ENCODE assay signal across 11 cellular contexts in genomic region chr11:111634981-111635705, GRCh38. TPM values are rescaled to one million over a fixed set of nuclear protein-coding genes. Genes with fewer than 3 reads are reported as not detected.
DNase-seq lines count a peak whose midpoint lies in the region; ATAC-seq, FAIRE-seq and TF ChIP-seq lines count a peak whose summit lies in the region.
"Had no signal": no experiment of that assay in that cellular context is flagged by ENCODE, and none has a peak within 500 bp of the region (broad histone marks: within the 10 kb centered on the region; RNA-seq: fewer than 3 reads in every experiment).

No MANE protein-coding gene starts in this region.

- TF ChIP-seq EP300 in tibial nerve (IDR thresholded peaks at IDR 0.05): no peak

- no peak for ATAC-seq in GM18858 (IDR thresholded peaks at IDR 0.05; ENCODE audit: unreplicated experiment)
- no peak for ATAC-seq in pancreas

- H3K36me3 ChIP-seq in keratinocyte (ENCODE audit: control insufficient read depth in 2 of 2, extremely low read depth in 1 of 2, insufficient read depth in 2 of 2, low read length in 2 of 2): no peaks in the 10 kb centered on the region
- no peaks in the 10 kb centered on the region for H3K36me3 ChIP-seq in tibial nerve
- H3K36me3 ChIP-seq in pancreas: no peaks in the 10 kb centered on the region

- peak; percentile 63 for FAIRE-seq in RCC 7860 (lab: Jason Lieb, UNC)
- peak; percentile 53 for FAIRE-seq in keratinocyte (lab: Jason Lieb, UNC)
- no peak for FAIRE-seq in pancreas (lab: Jason Lieb, UNC)

- no peak overlapping the region for H2AFZ ChIP-seq in keratinocyte (ENCODE audit: control insufficient read depth, low read length)

- H3K9ac ChIP-seq in keratinocyte (ENCODE audit: control insufficient read depth, extremely low read depth, insufficient read depth, low read length): no peak overlapping the region

- H3K4me2 ChIP-seq in keratinocyte (ENCODE audit: control insufficient read depth, extremely low read depth, insufficient read depth, low read depth, low read length): peak overlapping the region; percentile 46

- H3K4me3 ChIP-seq in choroid plexus epithelial cell (ENCODE audit: low read depth, low read length) (no peak overlapping the region), keratinocyte (ENCODE audit: control insufficient read depth in 2 of 3, extremely low read depth in 1 of 3, insufficient read depth in 2 of 3, low read depth in 1 of 3, low read length in 3 of 3) (peak overlapping the region in 1 of 3 experiments; percentile 17), tibial nerve (no peak overlapping the region), pancreas (no peak overlapping the region)

- TF ChIP-seq POLR2A in tibial nerve (IDR thresholded peaks at IDR 0.05): no peak

- H3K27me3 ChIP-seq in keratinocyte (ENCODE audit: control insufficient read depth, extremely low read depth, insufficient read depth, low read length) (no peaks in the 10 kb centered on the region), tibial nerve (no peaks in the 10 kb centered on the region), pancreas (no peaks in the 10 kb centered on the region)

- H3K9me1 ChIP-seq in keratinocyte (ENCODE audit: control insufficient read depth, extremely low read depth, insufficient read depth, low read length): no peaks in the 10 kb centered on the region

- DNase-seq in RCC 7860 (ENCODE audit: low spot score): peak; percentile 17
- DNase-seq in choroid plexus epithelial cell (ENCODE audit: low read depth): peak; percentile 62
- no peak for DNase-seq in keratinocyte (ENCODE audit: low read depth, low spot score)
- DNase-seq in tibial nerve (ENCODE audit: low spot score in 2 of 2): no peak
- DNase-seq in effector CD8-positive, alpha-beta T cell (lab: John Stamatoyannopoulos, UW): no peak
- no peak for DNase-seq in pancreas
- DNase-seq in SHP77 treated with DMSO at 0.1 percent for 48 hours (lab: John Stamatoyannopoulos, UW): no peak
- DNase-seq: activated CD4-positive, alpha-beta T cell treated with anti-CD3 and anti-CD28 coated beads for 1 hour; MM.1S; stimulated activated CD4-positive, alpha-beta T cell treated with anti-CD3 and anti-CD28 coated beads, Interleukin-15, amount 100 ng/mL, for 24 hours had no signal

- dilution Hi-C loops in keratinocyte (cut with MboI; ENCODE audit: extremely low pct_ligation_motif_present, low sequenced_read_pairs): no loop called here

- peaks cover 12% of the 10 kb centered on the region for H3K79me2 ChIP-seq in keratinocyte (ENCODE audit: control insufficient read depth, insufficient read depth, low read length)

- intact Hi-C loops in pancreas (cut with DNase I): no loop called here

- H3K4me1 ChIP-seq in keratinocyte (ENCODE audit: control insufficient read depth, extremely low read depth, insufficient read depth, low read length) (peaks cover 69% of the 10 kb centered on the region), tibial nerve (peaks cover 0 to 59% (median 16%) of the 10 kb centered on the region in 4 donors), pancreas (peaks cover 14 to 46% (median 43%) of the 10 kb centered on the region in 3 donors)

- TF ChIP-seq CTCF in choroid plexus epithelial cell (conservative IDR thresholded peaks at IDR 0.05; ENCODE audit: low read depth, low read length) (no peak), keratinocyte (optimal IDR thresholded peaks at IDR 0.05 in 1 of 3, IDR thresholded peaks at IDR 0.05 in 1 of 3, conservative IDR thresholded peaks at IDR 0.05 in 1 of 3; ENCODE audit: extremely low read depth in 1 of 3, insufficient read depth in 2 of 3, low read length in 3 of 3) (no peak), tibial nerve (IDR thresholded peaks at IDR 0.05) (no peak), pancreas (IDR thresholded peaks at IDR 0.05) (no peak)

- H3K27ac ChIP-seq in keratinocyte (ENCODE audit: control insufficient read depth, insufficient read depth, low read length) (peak overlapping the region; percentile 59), tibial nerve (peak overlapping the region in 3 of 4 donors; percentile 15 to 78 (median 61)), pancreas (peak overlapping the region in 2 of 4 donors; percentile 30 to 73)

- H3K9me3 ChIP-seq in keratinocyte (ENCODE audit: control insufficient read depth, low read depth, low read length): no peaks in the 10 kb centered on the region
- H3K9me3 ChIP-seq in tibial nerve: no peaks in the 10 kb centered on the region
- H3K9me3 ChIP-seq in pancreas: no peaks in the 10 kb centered on the region

- no peaks in the 10 kb centered on the region for H4K20me1 ChIP-seq in keratinocyte (ENCODE audit: control insufficient read depth, extremely low read depth, insufficient read depth, low read length)

- WGBS in tibial nerve, 2 donors: 48 to 49% methylated on average over 5 of the region's 5 CpGs
- 63 to 72% methylated on average over 5 of the region's 5 CpGs for WGBS in pancreas, 2 donors

RNA-seq across cellular contexts. Expression of gene SIK2, which starts 32.9 kb away (rescaled TPM):
- polyA plus RNA-seq in keratinocyte: 10.0 to 12.2 TPM (median 11.9 TPM) in 3 replicates
- 2.3 TPM for polyA plus RNA-seq in keratinocyte (2011; ENCODE audit: low read depth)
- polyA plus RNA-seq in keratinocyte (2011; cell fraction: cytosol; rRNA removed): 6.7 and 10.2 TPM in 2 replicates
- polyA plus RNA-seq in keratinocyte (2011; cell fraction: nucleus; rRNA removed): 18.1 and 19.3 TPM in 2 replicates
- polyA plus RNA-seq in keratinocyte (2012; ENCODE audit: low replicate concordance): 5.8 and 8.5 TPM in 2 replicates
- 15.6 to 59.7 TPM (median 20.1 TPM) in 3 replicates for polyA minus RNA-seq in keratinocyte
- 7.5 TPM for polyA minus RNA-seq in keratinocyte (2011; cell fraction: cytosol; rRNA and poly(A)+ RNA removed)
- 12.0 and 25.4 TPM in 2 replicates for polyA minus RNA-seq in keratinocyte (2011; cell fraction: nucleus; rRNA and poly(A)+ RNA removed)
- total RNA-seq in tibial nerve: 10 to 100 TPM; 19.7 to 27.6 (median 24.1) TPM
- 10 to 100 TPM; 10.7 to 24.7 (median 18.3) TPM for total RNA-seq in pancreas
- 1 to 10 TPM; 4.7 to 9.7 TPM for polyA plus RNA-seq in pancreas

Comparison
In these comparisons a context has a peak if more than half of its experiments do, and no peak if none do; other contexts are left out.
1. DNase-seq: peak in RCC 7860 (single experiment) and choroid plexus epithelial cell (single experiment); none in keratinocyte (single experiment), tibial nerve (0 of 2), effector CD8-positive, alpha-beta T cell (single experiment), pancreas (0 of 6) and SHP77 treated with DMSO at 0.1 percent for 48 hours (single experiment).